In genomic region chr16:87582221-87582965, GRCh38 we compare ENCODE assay signal across 8 cellular contexts. TPM values are rescaled to one million over a fixed set of nuclear protein-coding genes. Genes with fewer than 3 reads are reported as not detected.
DNase-seq lines count a peak whose midpoint lies in the region; ATAC-seq and TF ChIP-seq lines count a peak whose summit lies in the region.

No MANE protein-coding gene starts in this region.

- no peaks in the 10 kb centered on the region for H3K9me3 ChIP-seq in iPS-20b (ENCODE audit: insufficient read depth, low read depth, low read length)
- no peaks in the 10 kb centered on the region for H3K9me3 ChIP-seq in skeletal muscle satellite cell (replicated peaks; ENCODE audit: low read length)

- H3K36me3 ChIP-seq in brain microvascular endothelial cell (replicated peaks) (no peaks in the 10 kb centered on the region), iPS-20b (ENCODE audit: insufficient read depth, low read depth, low read length) (no peaks in the 10 kb centered on the region), skeletal muscle satellite cell (ENCODE audit: insufficient read depth, low read length) (no peaks in the 10 kb centered on the region)

- H3K27ac Mint-ChIP-seq in T-cell, result no peak overlapping the region

- TF ChIP-seq CTCF in brain microvascular endothelial cell (IDR thresholded peaks at IDR 0.05; ENCODE audit: low read depth, low read length, missing control alignments), result no peak

- H3K27me3 ChIP-seq in brain microvascular endothelial cell (replicated peaks) (no peaks in the 10 kb centered on the region), iPS-20b (ENCODE audit: insufficient read depth, low read length) (no peaks in the 10 kb centered on the region), skeletal muscle satellite cell (ENCODE audit: control insufficient read depth, insufficient read depth, low read length) (peaks cover 16% of the 10 kb centered on the region)

- H3K27ac ChIP-seq in brain microvascular endothelial cell, result peak overlapping the region; percentile 97
- H3K27ac ChIP-seq in iPS-20b (ENCODE audit: low read length), result no peak overlapping the region

- in situ Hi-C loops in brain microvascular endothelial cell (cut with HindIII; ENCODE audit: low pct_ligation_motif_present, low sequenced_read_pairs), result no loop called here

- POLR2A ChIA-PET in T-cell (lab: Charles Lee), result no interaction called here

- H3K4me2 ChIP-seq in skeletal muscle satellite cell (ENCODE audit: low read length), result peak overlapping the region; percentile 73

- H3K9ac ChIP-seq in iPS-20b (ENCODE audit: low read depth, low read length) (peak overlapping the region; percentile 38; the same call in 1 of the 2 replicates), skeletal muscle satellite cell (ENCODE audit: low read depth, low read length) (peak overlapping the region; percentile 80)

- no peaks in the 10 kb centered on the region for H3K4me1 Mint-ChIP-seq in T-cell

- H3K4me1 ChIP-seq in iPS-20b (ENCODE audit: insufficient read depth, low read length) (peaks cover 10% of the 10 kb centered on the region; the same call in 1 of the 2 replicates), skeletal muscle satellite cell (ENCODE audit: control insufficient read depth, insufficient read depth, low read length) (peaks cover 38% of the 10 kb centered on the region)

- no peaks in the 10 kb centered on the region for H3K9me3 Mint-ChIP-seq in T-cell

- CTCF ChIA-PET in T-cell (lab: Charles Lee), result no interaction called here

- H3K36me3 Mint-ChIP-seq in T-cell, result no peaks in the 10 kb centered on the region

- DNase-seq in H4 (ENCODE audit: low spot score) (peak; percentile 71), brain microvascular endothelial cell (peak; percentile 78), T-cell (no peak), NCI-H748 treated with DMSO at 0.1 percent for 48 hours (lab: John Stamatoyannopoulos, UW) (no peak)
- no peak for DNase-seq in stimulated activated CD4-positive, alpha-beta T cell treated with anti-CD3 and anti-CD28 coated beads, Interleukin-4, amount 100 ng/mL, for 24 hours

- ATAC-seq in T-cell (replicated peaks in 1 of 4) (no peak), HG03095 (IDR thresholded peaks at IDR 0.05; ENCODE audit: unreplicated experiment) (no peak)

- no peak overlapping the region for H3K4me3 Mint-ChIP-seq in T-cell

- H3K27me3 Mint-ChIP-seq in T-cell, result peaks cover 42 to 44% of the 10 kb centered on the region in 2 donors

- H3K4me3 ChIP-seq in brain microvascular endothelial cell (ENCODE audit: low read depth, low read length) (peak overlapping the region; percentile 9), iPS-20b (ENCODE audit: low read length) (no peak overlapping the region), skeletal muscle satellite cell (ENCODE audit: low read length) (peak overlapping the region; percentile 34)

RNA-seq across cellular contexts. Expression of gene JPH3, which starts 19.9 kb away (rescaled TPM):
- total RNA-seq in H4 (2014; rRNA removed; shearing (Covaris generic)), result 3.3 and 4.2 TPM in 2 replicates
- not detected in 2 replicates for total RNA-seq in skeletal muscle satellite cell (2012; rRNA removed)
- not detected for total RNA-seq in T-cell

Comparison
In these comparisons a context has a peak if more than half of its experiments do, and no peak if none do; other contexts are left out.
1. DNase-seq: peak in H4 (single experiment) and brain microvascular endothelial cell (single experiment); none in T-cell (0 of 34), NCI-H748 treated with DMSO at 0.1 percent for 48 hours (single experiment) and stimulated activated CD4-positive, alpha-beta T cell treated with anti-CD3 and anti-CD28 coated beads, Interleukin-4, amount 100 ng/mL, for 24 hours (single experiment).